In genomic region chr10:124287791-124288190, GRCh38 we compare ENCODE assay signal across 1 cellular context.
TF ChIP-seq lines count a peak whose summit lies in the region.

No MANE protein-coding gene starts in this region.

TF ChIP-seq in GM12878, 131 proteins besides CTCF, POLR2A, EP300 and RAD21 (continued from another document):
- TF ChIP-seq ZNF592 (IDR thresholded peaks at IDR 0.05) = no peak
- no peak for TF ChIP-seq SIN3A (IDR thresholded peaks at IDR 0.05; ENCODE audit: low read depth, low read length)
- TF ChIP-seq CBFB (IDR thresholded peaks at IDR 0.05; ENCODE audit: low read depth) = no peak
- no peak for TF ChIP-seq SMAD1 (IDR thresholded peaks at IDR 0.05; ENCODE audit: low read depth, partially characterized antibody)
- no peak for TF ChIP-seq LARP7 (IDR thresholded peaks at IDR 0.05)
- no peak for TF ChIP-seq BRCA1 (IDR thresholded peaks at IDR 0.05; ENCODE audit: low read depth, low read length)
- no peak for TF ChIP-seq POU2F2 (IDR thresholded peaks at IDR 0.05; ENCODE audit: borderline replicate concordance, low read depth, low read length)
- TF ChIP-seq DPF2 (IDR thresholded peaks at IDR 0.05) = no peak
- no peak for TF ChIP-seq BCL3 (IDR thresholded peaks at IDR 0.05; ENCODE audit: borderline replicate concordance, insufficient read depth, low read depth, low read length, poor library complexity, severe bottlenecking)
- no peak for TF ChIP-seq NRF1 (conservative IDR thresholded peaks at IDR 0.05; ENCODE audit: low read depth, low read length)
- TF ChIP-seq GATAD2B (conservative IDR thresholded peaks at IDR 0.05; ENCODE audit: low read depth) = no peak
- no peak for TF ChIP-seq ATF7 (IDR thresholded peaks at IDR 0.05; ENCODE audit: low read depth)
- no peak for TF ChIP-seq TCF7 (IDR thresholded peaks at IDR 0.05; ENCODE audit: borderline replicate concordance)
- TF ChIP-seq USF2 (IDR thresholded peaks at IDR 0.05; ENCODE audit: borderline replicate concordance, low read depth, low read length) = no peak
- TF ChIP-seq ZNF24 (IDR thresholded peaks at IDR 0.05) = no peak
